9 cellular contexts compared by ENCODE assay signal in the genomic region with DNA sequence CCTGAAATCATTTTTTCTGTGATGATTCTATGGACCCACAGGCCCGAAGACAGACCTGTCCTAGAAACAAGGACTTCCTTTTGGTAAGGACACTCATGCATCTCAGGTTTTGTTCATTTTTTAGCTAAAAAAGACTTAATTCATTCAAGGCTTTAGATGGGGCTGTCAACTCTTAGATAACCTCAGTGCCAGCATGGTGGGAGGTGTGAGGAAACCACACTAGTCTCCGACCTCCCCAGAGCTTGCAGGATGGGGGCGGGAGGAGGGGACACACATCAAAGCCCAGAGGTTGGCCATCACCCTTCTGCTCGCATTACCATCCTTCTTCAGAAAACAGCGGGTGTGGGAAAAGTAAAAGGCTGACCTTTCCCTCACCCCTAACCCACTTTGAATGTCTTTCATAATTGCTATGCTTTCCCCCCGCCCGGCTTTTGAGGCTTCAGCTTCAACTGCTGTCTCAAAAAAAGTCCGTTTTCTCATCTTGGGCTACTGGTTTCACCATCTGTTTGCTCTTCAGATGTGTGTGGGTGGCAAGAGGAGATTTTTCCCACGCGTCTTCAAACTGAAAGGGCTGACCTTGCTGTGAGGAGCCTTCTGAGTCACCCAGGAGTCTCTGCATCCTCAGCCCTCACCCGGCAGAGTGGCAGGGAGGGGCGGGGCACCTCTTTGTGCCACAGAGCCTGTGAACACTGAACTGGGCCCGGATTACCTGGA. TPM values are rescaled to one million over a fixed set of nuclear protein-coding genes. Genes with fewer than 3 reads are reported as not detected.
A peak's percentile ranks its signal among the peaks of the same experiment; 100 is the strongest.
DNase-seq lines count a peak whose midpoint lies in the region; ATAC-seq and TF ChIP-seq lines count a peak whose summit lies in the region.
"Had no signal": no experiment of that assay in that cellular context is flagged by ENCODE, and none has a peak within 500 bp of the region (broad histone marks: within the 10 kb centered on the region; RNA-seq: fewer than 3 reads in every experiment).

No MANE protein-coding gene starts in this region.

- H3K27me3 Mint-ChIP-seq in naive thymus-derived CD4-positive, alpha-beta T cell: peaks cover 0 to 41% (median 0%) of the 10 kb centered on the region in 5 donors

- H3K9me3 ChIP-seq in SJSA1 (replicated peaks) (no peaks in the 10 kb centered on the region), stomach (no peaks in the 10 kb centered on the region)
- H3K9me3 ChIP-seq in naive thymus-derived CD4-positive, alpha-beta T cell (ENCODE audit: control insufficient read depth in 2 of 3, low read length in 3 of 3): no peaks in the 10 kb centered on the region

- CTCF ChIA-PET in naive thymus-derived CD4-positive, alpha-beta T cell (lab: Charles Lee): interaction anchor here (0.9 kb wide), 1 partner anchor 163 kb away, joined by 3 read pairs; no protein-coding TSS in a partner anchor

- intact Hi-C loops in naive thymus-derived CD4-positive, alpha-beta T cell (cut with micrococcal nuclease): loop anchor here (2.0 to 5.0 kb wide), 2 partner anchors 45 to 73 kb away; partner anchors contain the start of gene LZTFL1 (in 2 of the 2)
- intact Hi-C loops in stomach (cut with DNase I; ENCODE audit: low total_unique reads): no loop called here

- H3K4me1 Mint-ChIP-seq in naive thymus-derived CD4-positive, alpha-beta T cell: peaks cover 17 to 45% (median 25%) of the 10 kb centered on the region in 7 donors

- POLR2A ChIA-PET in naive thymus-derived CD4-positive, alpha-beta T cell (lab: Charles Lee): no interaction called here

- no peak for TF ChIP-seq EP300 in stomach (IDR thresholded peaks at IDR 0.05)

- H3K36me3 Mint-ChIP-seq in naive thymus-derived CD4-positive, alpha-beta T cell: peaks cover 0 to 15% (median 9%) of the 10 kb centered on the region in 5 donors

- WGBS in stomach, 5 donors: 37 to 59% (median 42%) methylated on average over 11 to 13 of the region's 13 CpGs

- TF ChIP-seq CTCF in stomach (IDR thresholded peaks at IDR 0.05): no peak

- ATAC-seq in HG03039 (IDR thresholded peaks at IDR 0.05; ENCODE audit: unreplicated experiment): peak; percentile 88
- peak; percentile 86 for ATAC-seq in naive thymus-derived CD4-positive, alpha-beta T cell

- H3K27me3 ChIP-seq in SJSA1 (replicated peaks): no peaks in the 10 kb centered on the region
- H3K27me3 ChIP-seq in naive thymus-derived CD4-positive, alpha-beta T cell (ENCODE audit: control insufficient read depth in 2 of 2, insufficient read depth in 2 of 2, low read length in 2 of 2): no peaks in the 10 kb centered on the region
- no peaks in the 10 kb centered on the region for H3K27me3 ChIP-seq in stomach

- no peaks in the 10 kb centered on the region for H3K36me3 ChIP-seq in SJSA1
- peaks cover 0 to 24% (median 3%) of the 10 kb centered on the region in 3 experiments for H3K36me3 ChIP-seq in naive thymus-derived CD4-positive, alpha-beta T cell (ENCODE audit: control insufficient read depth in 2 of 3, insufficient read depth in 3 of 3, low read length in 3 of 3)
- peaks cover 15 to 36% (median 26%) of the 10 kb centered on the region in 4 donors for H3K36me3 ChIP-seq in stomach

- H3K4me3 Mint-ChIP-seq in naive thymus-derived CD4-positive, alpha-beta T cell: peak overlapping the region; percentile 70 to 90 (median 83)

- DNase-seq in SIG-M5 treated with dmso at 0.1 percent for 504 hours (lab: John Stamatoyannopoulos, UW; ENCODE audit: unreplicated experiment) (peak; percentile 82), SIG-M5 (lab: John Stamatoyannopoulos, UW) (no peak), SJSA1 (ENCODE audit: low read depth in 1 of 2, low spot score in 2 of 2) (peak; percentile 84 to 93), stomach (peak; percentile 37), NCI-H82 treated with DMSO at 0.1 percent for 48 hours (lab: John Stamatoyannopoulos, UW; ENCODE audit: unreplicated experiment) (no peak)
- peak; percentile 51 for DNase-seq in activated naive CD8-positive, alpha-beta T cell treated with anti-CD3 and anti-CD28 coated beads, Interleukin-2, amount 50 U/mL, for 16 hours (ENCODE audit: low read depth, low spot score)
- DNase-seq in naive thymus-derived CD4-positive, alpha-beta T cell: peak in 8 of 9 donors; percentile 24 to 81 (median 38)

- H3K4me3 ChIP-seq in SJSA1 (no peak overlapping the region), stomach (no peak overlapping the region)
- peak overlapping the region; percentile 53 for H3K4me3 ChIP-seq in naive thymus-derived CD4-positive, alpha-beta T cell (ENCODE audit: low read length)

- no peak for TF ChIP-seq POLR2A in stomach (IDR thresholded peaks at IDR 0.05)

- peak overlapping the region; percentile 54 for H3K27ac ChIP-seq in SJSA1
- no peak overlapping the region for H3K27ac ChIP-seq in naive thymus-derived CD4-positive, alpha-beta T cell (ENCODE audit: low read depth, low read length)
- no peak overlapping the region for H3K27ac ChIP-seq in stomach
- H3K27ac ChIP-seq: C4-2B had no signal

- H3K27ac Mint-ChIP-seq in naive thymus-derived CD4-positive, alpha-beta T cell: peak overlapping the region; percentile 36 to 82 (median 69)

- H3K9me3 Mint-ChIP-seq in naive thymus-derived CD4-positive, alpha-beta T cell: no peaks in the 10 kb centered on the region

- peaks cover 29% of the 10 kb centered on the region for H3K4me1 ChIP-seq in SJSA1 (replicated peaks)
- peaks cover 15 to 24% of the 10 kb centered on the region in 2 donors for H3K4me1 ChIP-seq in naive thymus-derived CD4-positive, alpha-beta T cell (ENCODE audit: control insufficient read depth in 2 of 2, insufficient read depth in 2 of 2, low read length in 2 of 2)
- peaks cover 0 to 22% (median 3%) of the 10 kb centered on the region in 4 donors for H3K4me1 ChIP-seq in stomach

RNA-seq across cellular contexts. Expression of gene CXCR6, which starts 27.6 kb away (rescaled TPM):
- not detected in 2 replicates for total RNA-seq in SJSA1 (2014; rRNA removed; shearing (Covaris generic))
- 10 to 100 TPM in 1 of 5 experiments, 1 to 10 TPM in 1, under 1 TPM in 2, not detected in 1; 0.19 to 33.7 (median 0.75) TPM for total RNA-seq in naive thymus-derived CD4-positive, alpha-beta T cell
- under 1 TPM; 0.12 to 0.18 TPM for polyA plus RNA-seq in naive thymus-derived CD4-positive, alpha-beta T cell
- 10 to 100 TPM in 1 of 5 donors, 1 to 10 TPM in 1, not detected in 3; 1.1 to 14.8 TPM for total RNA-seq in stomach
- 1 to 10 TPM in 1 of 3 donors, under 1 TPM in 2; 0.31 to 3.2 (median 0.70) TPM for polyA plus RNA-seq in stomach

RNA-seq across cellular contexts. Expression of gene CCR9, which starts 29.3 kb away (rescaled TPM):
- total RNA-seq in SJSA1 (2014; rRNA removed; shearing (Covaris generic)): not detected in 2 replicates
- under 1 TPM in 4 of 5 experiments, not detected in 1; 0.40 to 0.66 (median 0.56) TPM for total RNA-seq in naive thymus-derived CD4-positive, alpha-beta T cell
- under 1 TPM; 0.31 to 0.45 TPM for polyA plus RNA-seq in naive thymus-derived CD4-positive, alpha-beta T cell
- 1 to 10 TPM in 2 of 5 donors, not detected in 3; 1.1 to 1.2 TPM for total RNA-seq in stomach
- polyA plus RNA-seq in stomach: under 1 TPM in 1 of 3 donors, not detected in 2; 0.08 TPM

Comparison
In these comparisons a context has a peak if more than half of its experiments do, and no peak if none do; other contexts are left out.
1. DNase-seq: peak in SIG-M5 treated with dmso at 0.1 percent for 504 hours (single experiment), SJSA1 (2 of 2), activated naive CD8-positive, alpha-beta T cell treated with anti-CD3 and anti-CD28 coated beads, Interleukin-2, amount 50 U/mL, for 16 hours (single experiment), naive thymus-derived CD4-positive, alpha-beta T cell (8 of 9) and stomach (single experiment); none in SIG-M5 (single experiment) and NCI-H82 treated with DMSO at 0.1 percent for 48 hours (single experiment).